34 cellular contexts compared by ENCODE assay signal in genomic region chr19:33075519-33075918, GRCh38. TPM values are rescaled to one million over a fixed set of nuclear protein-coding genes. Genes with fewer than 3 reads are reported as not detected.
"Had no signal": no experiment of that assay in that cellular context is flagged by ENCODE, and none has a peak within 500 bp of the region (broad histone marks: within the 10 kb centered on the region; RNA-seq: fewer than 3 reads in every experiment).

No MANE protein-coding gene starts in this region.

- H3K36me3 ChIP-seq: neural progenitor cell, pancreas, prostate gland, spleen, suprapubic skin, tibial artery, transverse colon, upper lobe of right lung, uterus had no signal

- H3K4me2 ChIP-seq: neural progenitor cell, smooth muscle cell had no signal

- DNase-seq: naive thymus-derived CD4-positive, alpha-beta T cell; natural killer cell; occipital lobe; pancreas; right cardiac atrium; spleen; stimulated activated CD4-positive, alpha-beta T cell treated with anti-CD3 and anti-CD28 coated beads, Interleukin-12 subunit alpha, Interleukin-12 subunit beta, amount 100 ng/mL, for 4 hours; stimulated activated CD4-positive, alpha-beta T cell treated with anti-CD3 and anti-CD28 coated beads, Interleukin-1b, Interleukin-23, amount 100 ng/mL, for 48 hours; stimulated activated CD4-positive, alpha-beta T cell treated with anti-CD3 and anti-CD28 coated beads, Interleukin-4, amount 100 ng/mL, for 1 hour; stimulated activated CD4-positive, alpha-beta T cell treated with anti-CD3 and anti-CD28 coated beads, Interleukin-4, amount 100 ng/mL, for 4 hours; stimulated activated CD8-positive, alpha-beta memory T cell treated with anti-CD3 and anti-CD28 coated beads, Interleukin-4, amount 100 ng/mL, for 48 hours; stimulated activated naive CD4-positive, alpha-beta T cell; stimulated activated naive CD8-positive, alpha-beta T cell treated with anti-CD3 and anti-CD28 coated beads, Interleukin-15, amount 100 ng/mL, for 72 hours; stimulated activated naive CD8-positive, alpha-beta T cell treated with anti-CD3 and anti-CD28 coated beads, Interleukin-15, Interleukin-2, amounts not matched to agents 100 U/mL and 50 U/mL, for 24 hours; substantia nigra; testis; tibial artery; transverse colon; upper lobe of right lung; uterus had no signal

- H3K27ac ChIP-seq: neural progenitor cell, pancreas, prostate gland, skin epidermis, spleen, suprapubic skin, testis, tibial artery, transverse colon, upper lobe of right lung, uterus had no signal

- H3K4me1 Mint-ChIP-seq: natural killer cell; neural progenitor cell; stimulated activated memory B cell treated with anti-CD40 and anti-IgM and Interleukin-4, amounts not matched to agents 10 μg/mL and 1 μg/mL and 100 μg/mL, for 72 hours had no signal

- FAIRE-seq: pancreas had no signal

- H3K36me3 Mint-ChIP-seq: naive thymus-derived CD4-positive, alpha-beta T cell; natural killer cell; neural progenitor cell; stimulated activated memory B cell treated with anti-CD40 and anti-IgM and Interleukin-4, amounts not matched to agents 10 μg/mL and 1 μg/mL and 100 μg/mL, for 72 hours; type B pancreatic cell had no signal

- H3K9me3 ChIP-seq: pancreas, prostate gland, spleen, suprapubic skin, testis, tibial artery, transverse colon, upper lobe of right lung, uterus had no signal

- H3K9me3 Mint-ChIP-seq: natural killer cell; nephron; neural progenitor cell; stimulated activated memory B cell treated with anti-CD40 and anti-IgM and Interleukin-4, amounts not matched to agents 10 μg/mL and 1 μg/mL and 100 μg/mL, for 72 hours; stimulated activated naive CD8-positive, alpha-beta T cell treated with anti-CD3 and anti-CD28 coated beads, Interleukin-15, amount 100 ng/mL, for 72 hours; type B pancreatic cell had no signal

- H3K4me1 ChIP-seq: neural progenitor cell, pancreas, prostate gland, testis, upper lobe of right lung, uterus had no signal

- ATAC-seq: naive thymus-derived CD4-positive, alpha-beta T cell; natural killer cell; pancreas; right cardiac atrium; sciatic nerve; stimulated activated memory B cell treated with anti-CD40 and anti-IgM and Interleukin-4, amounts not matched to agents 10 μg/mL and 1 μg/mL and 100 μg/mL, for 72 hours; stimulated activated naive CD8-positive, alpha-beta T cell treated with anti-CD3 and anti-CD28 coated beads, Interleukin-15, amount 100 ng/mL, for 72 hours; stimulated activated naive CD8-positive, alpha-beta T cell treated with anti-CD3 and anti-CD28 coated beads, Interleukin-15, Interleukin-2, amounts not matched to agents 100 U/mL and 50 U/mL, for 24 hours; upper lobe of right lung had no signal

- H3K27me3 Mint-ChIP-seq: stimulated activated memory B cell treated with anti-CD40 and anti-IgM and Interleukin-4, amounts not matched to agents 10 μg/mL and 1 μg/mL and 100 μg/mL, for 72 hours; stimulated activated naive CD8-positive, alpha-beta T cell treated with anti-CD3 and anti-CD28 coated beads, Interleukin-15, amount 100 ng/mL, for 72 hours; type B pancreatic cell had no signal

- H3K27me3 ChIP-seq: neural progenitor cell, pancreas, suprapubic skin, testis, transverse colon, upper lobe of right lung, uterus had no signal

- H3K4me3 Mint-ChIP-seq: naive thymus-derived CD4-positive, alpha-beta T cell; natural killer cell; nephron; neural progenitor cell; stimulated activated memory B cell treated with anti-CD40 and anti-IgM and Interleukin-4, amounts not matched to agents 10 μg/mL and 1 μg/mL and 100 μg/mL, for 72 hours; stimulated activated naive CD8-positive, alpha-beta T cell treated with anti-CD3 and anti-CD28 coated beads, Interleukin-15, amount 100 ng/mL, for 72 hours; type B pancreatic cell had no signal

- H3K4me3 ChIP-seq: neural progenitor cell, pancreas, prostate gland, skin epidermis, smooth muscle cell, spleen, suprapubic skin, testis, tibial artery, transverse colon, upper lobe of right lung, uterus had no signal

- H3K27ac Mint-ChIP-seq: naive thymus-derived CD4-positive, alpha-beta T cell; natural killer cell; nephron; neural progenitor cell; stimulated activated memory B cell treated with anti-CD40 and anti-IgM and Interleukin-4, amounts not matched to agents 10 μg/mL and 1 μg/mL and 100 μg/mL, for 72 hours; stimulated activated naive CD8-positive, alpha-beta T cell treated with anti-CD3 and anti-CD28 coated beads, Interleukin-15, amount 100 ng/mL, for 72 hours; type B pancreatic cell had no signal

RNA-seq across cellular contexts. Expression of gene WDR88, which starts 56.4 kb away (rescaled TPM):
- total RNA-seq: natural killer cell, osteoblast, pancreas, posterior vena cava, pulmonary artery endothelial cell, renal cortical epithelial cell, right cardiac atrium, sciatic nerve, smooth muscle cell, spleen, suprapubic skin, transverse colon, upper lobe of right lung, urinary bladder, uterus had no signal
- polyA plus RNA-seq: pancreas, right cardiac atrium, smooth muscle cell, urinary bladder had no signal
